2 cellular contexts compared by ENCODE assay signal in the genomic region with DNA sequence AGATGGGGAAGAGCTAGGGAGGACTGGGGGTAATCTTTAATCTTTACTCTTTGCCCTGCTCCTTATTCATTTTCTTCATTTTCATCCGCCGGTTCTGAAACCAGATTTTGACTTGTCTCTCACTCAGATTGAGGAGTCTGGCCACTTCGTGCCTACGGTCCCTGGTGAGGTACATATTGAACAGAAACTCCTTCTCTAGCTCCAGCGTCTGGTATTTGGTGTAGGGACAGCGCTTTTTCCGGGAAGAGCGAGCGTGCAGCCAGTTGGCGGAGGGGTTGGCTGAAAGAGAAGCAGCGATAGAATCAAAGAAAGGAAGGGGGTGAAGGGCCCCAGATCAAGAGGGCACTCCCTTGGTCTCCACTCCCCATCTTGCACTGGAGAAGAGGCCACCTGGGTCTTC.
TF ChIP-seq lines count a peak whose summit lies in the region.

No MANE protein-coding gene starts in this region.

TF ChIP-seq in GM23338, 12 proteins besides CTCF, POLR2A, EP300 and RAD21:
- peak; percentile 95 for TF ChIP-seq EZH2 (IDR thresholded peaks at IDR 0.05; ENCODE audit: low read depth, unreplicated experiment)
- TF ChIP-seq, protein P1, sequence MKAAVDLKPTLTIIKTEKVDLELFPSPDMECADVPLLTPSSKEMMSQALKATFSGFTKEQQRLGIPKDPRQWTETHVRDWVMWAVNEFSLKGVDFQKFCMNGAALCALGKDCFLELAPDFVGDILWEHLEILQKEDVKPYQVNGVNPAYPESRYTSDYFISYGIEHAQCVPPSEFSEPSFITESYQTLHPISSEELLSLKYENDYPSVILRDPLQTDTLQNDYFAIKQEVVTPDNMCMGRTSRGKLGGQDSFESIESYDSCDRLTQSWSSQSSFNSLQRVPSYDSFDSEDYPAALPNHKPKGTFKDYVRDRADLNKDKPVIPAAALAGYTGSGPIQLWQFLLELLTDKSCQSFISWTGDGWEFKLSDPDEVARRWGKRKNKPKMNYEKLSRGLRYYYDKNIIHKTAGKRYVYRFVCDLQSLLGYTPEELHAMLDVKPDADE (IDR thresholded peaks at IDR 0.05): no peak

TF ChIP-seq in K562, 482 proteins besides CTCF, POLR2A, EP300 and RAD21:
- TF ChIP-seq, protein P2, sequence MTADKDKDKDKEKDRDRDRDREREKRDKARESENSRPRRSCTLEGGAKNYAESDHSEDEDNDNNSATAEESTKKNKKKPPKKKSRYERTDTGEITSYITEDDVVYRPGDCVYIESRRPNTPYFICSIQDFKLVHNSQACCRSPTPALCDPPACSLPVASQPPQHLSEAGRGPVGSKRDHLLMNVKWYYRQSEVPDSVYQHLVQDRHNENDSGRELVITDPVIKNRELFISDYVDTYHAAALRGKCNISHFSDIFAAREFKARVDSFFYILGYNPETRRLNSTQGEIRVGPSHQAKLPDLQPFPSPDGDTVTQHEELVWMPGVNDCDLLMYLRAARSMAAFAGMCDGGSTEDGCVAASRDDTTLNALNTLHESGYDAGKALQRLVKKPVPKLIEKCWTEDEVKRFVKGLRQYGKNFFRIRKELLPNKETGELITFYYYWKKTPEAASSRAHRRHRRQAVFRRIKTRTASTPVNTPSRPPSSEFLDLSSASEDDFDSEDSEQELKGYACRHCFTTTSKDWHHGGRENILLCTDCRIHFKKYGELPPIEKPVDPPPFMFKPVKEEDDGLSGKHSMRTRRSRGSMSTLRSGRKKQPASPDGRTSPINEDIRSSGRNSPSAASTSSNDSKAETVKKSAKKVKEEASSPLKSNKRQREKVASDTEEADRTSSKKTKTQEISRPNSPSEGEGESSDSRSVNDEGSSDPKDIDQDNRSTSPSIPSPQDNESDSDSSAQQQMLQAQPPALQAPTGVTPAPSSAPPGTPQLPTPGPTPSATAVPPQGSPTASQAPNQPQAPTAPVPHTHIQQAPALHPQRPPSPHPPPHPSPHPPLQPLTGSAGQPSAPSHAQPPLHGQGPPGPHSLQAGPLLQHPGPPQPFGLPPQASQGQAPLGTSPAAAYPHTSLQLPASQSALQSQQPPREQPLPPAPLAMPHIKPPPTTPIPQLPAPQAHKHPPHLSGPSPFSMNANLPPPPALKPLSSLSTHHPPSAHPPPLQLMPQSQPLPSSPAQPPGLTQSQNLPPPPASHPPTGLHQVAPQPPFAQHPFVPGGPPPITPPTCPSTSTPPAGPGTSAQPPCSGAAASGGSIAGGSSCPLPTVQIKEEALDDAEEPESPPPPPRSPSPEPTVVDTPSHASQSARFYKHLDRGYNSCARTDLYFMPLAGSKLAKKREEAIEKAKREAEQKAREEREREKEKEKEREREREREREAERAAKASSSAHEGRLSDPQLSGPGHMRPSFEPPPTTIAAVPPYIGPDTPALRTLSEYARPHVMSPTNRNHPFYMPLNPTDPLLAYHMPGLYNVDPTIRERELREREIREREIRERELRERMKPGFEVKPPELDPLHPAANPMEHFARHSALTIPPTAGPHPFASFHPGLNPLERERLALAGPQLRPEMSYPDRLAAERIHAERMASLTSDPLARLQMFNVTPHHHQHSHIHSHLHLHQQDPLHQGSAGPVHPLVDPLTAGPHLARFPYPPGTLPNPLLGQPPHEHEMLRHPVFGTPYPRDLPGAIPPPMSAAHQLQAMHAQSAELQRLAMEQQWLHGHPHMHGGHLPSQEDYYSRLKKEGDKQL (CRISPR knock-in tag; IDR thresholded peaks at IDR 0.05; ENCODE audit: borderline replicate concordance): 0 out of 2 replicates have a peak, but pooled peaks have one; percentile 7
- TF ChIP-seq, protein P3, sequence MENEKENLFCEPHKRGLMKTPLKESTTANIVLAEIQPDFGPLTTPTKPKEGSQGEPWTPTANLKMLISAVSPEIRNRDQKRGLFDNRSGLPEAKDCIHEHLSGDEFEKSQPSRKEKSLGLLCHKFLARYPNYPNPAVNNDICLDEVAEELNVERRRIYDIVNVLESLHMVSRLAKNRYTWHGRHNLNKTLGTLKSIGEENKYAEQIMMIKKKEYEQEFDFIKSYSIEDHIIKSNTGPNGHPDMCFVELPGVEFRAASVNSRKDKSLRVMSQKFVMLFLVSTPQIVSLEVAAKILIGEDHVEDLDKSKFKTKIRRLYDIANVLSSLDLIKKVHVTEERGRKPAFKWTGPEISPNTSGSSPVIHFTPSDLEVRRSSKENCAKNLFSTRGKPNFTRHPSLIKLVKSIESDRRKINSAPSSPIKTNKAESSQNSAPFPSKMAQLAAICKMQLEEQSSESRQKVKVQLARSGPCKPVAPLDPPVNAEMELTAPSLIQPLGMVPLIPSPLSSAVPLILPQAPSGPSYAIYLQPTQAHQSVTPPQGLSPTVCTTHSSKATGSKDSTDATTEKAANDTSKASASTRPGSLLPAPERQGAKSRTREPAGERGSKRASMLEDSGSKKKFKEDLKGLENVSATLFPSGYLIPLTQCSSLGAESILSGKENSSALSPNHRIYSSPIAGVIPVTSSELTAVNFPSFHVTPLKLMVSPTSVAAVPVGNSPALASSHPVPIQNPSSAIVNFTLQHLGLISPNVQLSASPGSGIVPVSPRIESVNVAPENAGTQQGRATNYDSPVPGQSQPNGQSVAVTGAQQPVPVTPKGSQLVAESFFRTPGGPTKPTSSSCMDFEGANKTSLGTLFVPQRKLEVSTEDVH (IDR thresholded peaks at IDR 0.05; ENCODE audit: low read depth, partially characterized antibody): no peak
- TF ChIP-seq, protein P4, sequence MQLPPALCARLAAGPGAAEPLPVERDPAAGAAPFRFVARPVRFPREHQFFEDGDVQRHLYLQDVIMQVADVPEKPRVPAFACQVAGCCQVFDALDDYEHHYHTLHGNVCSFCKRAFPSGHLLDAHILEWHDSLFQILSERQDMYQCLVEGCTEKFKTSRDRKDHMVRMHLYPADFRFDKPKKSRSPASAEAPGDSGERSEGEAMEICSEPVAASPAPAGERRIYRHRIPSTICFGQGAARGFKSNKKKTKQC (CRISPR knock-in tag; IDR thresholded peaks at IDR 0.05): 0 out of 2 replicates have a peak, but pooled peaks have one; percentile 17
